29 cellular contexts compared by ENCODE assay signal in genomic region chr11:103890654-103891053, GRCh38.
"Had no signal": no experiment of that assay in that cellular context is flagged by ENCODE, and none has a peak within 500 bp of the region (broad histone marks: within the 10 kb centered on the region; RNA-seq: fewer than 3 reads in every experiment).

No MANE protein-coding gene starts in this region.

- H3K4me3 Mint-ChIP-seq: dendritic cell treated with granulocyte-macrophage colony-stimulating factor and Interleukin-4, amounts not matched to agents 40 ng/mL and 50 ng/mL, for 4 days; effector memory CD8-positive, alpha-beta T cell had no signal

- DNase-seq: colonic mucosa; cortex of kidney; dermis blood vessel endothelial cell; dorsolateral prefrontal cortex; effector CD4-positive, alpha-beta T cell; effector CD8-positive, alpha-beta T cell; effector memory CD4-positive, alpha-beta T cell; effector memory CD8-positive, alpha-beta T cell; erythroblast; esophagus squamous epithelium; foreskin fibroblast; foreskin keratinocyte; foreskin melanocyte; gastrocnemius medialis; glutamatergic neuron; head of caudate nucleus; heart left ventricle; heart right ventricle; hippocampal formation had no signal

- H3K4me2 ChIP-seq: hepatocyte had no signal

- H2AFZ ChIP-seq: hepatocyte had no signal

- H3K9me3 ChIP-seq: colonic mucosa, gastrocnemius medialis had no signal

- H3K27me3 Mint-ChIP-seq: effector memory CD8-positive, alpha-beta T cell had no signal

- H3K79me2 ChIP-seq: hepatocyte had no signal

- H3K4me3 ChIP-seq: colonic mucosa, coronary artery, dorsolateral prefrontal cortex, esophagus muscularis mucosa, esophagus squamous epithelium, gastrocnemius medialis, gastroesophageal sphincter, heart left ventricle, heart right ventricle, hepatocyte had no signal

- H3K27ac ChIP-seq: colonic mucosa, coronary artery, dorsolateral prefrontal cortex, epithelial cell of prostate, esophagus muscularis mucosa, esophagus squamous epithelium, foreskin keratinocyte, gastrocnemius medialis, gastroesophageal sphincter, heart left ventricle, heart right ventricle, hepatocyte had no signal

- H3K27ac Mint-ChIP-seq: dendritic cell treated with granulocyte-macrophage colony-stimulating factor and Interleukin-4, amounts not matched to agents 40 ng/mL and 50 ng/mL, for 4 days; effector memory CD8-positive, alpha-beta T cell had no signal

- H3K27me3 ChIP-seq: colonic mucosa, dorsolateral prefrontal cortex, esophagus muscularis mucosa, esophagus squamous epithelium, foreskin keratinocyte, gastrocnemius medialis, gastroesophageal sphincter, heart left ventricle, heart right ventricle, hepatocyte had no signal

- ATAC-seq: effector memory CD8-positive, alpha-beta T cell; esophagus mucosa; foreskin keratinocyte; gastrocnemius medialis; gastroesophageal sphincter; heart left ventricle; heart right ventricle had no signal

- FAIRE-seq: endometrium, endothelial cell of umbilical vein, frontal cortex had no signal

- H3K4me1 ChIP-seq: colonic mucosa, esophagus muscularis mucosa, esophagus squamous epithelium, foreskin keratinocyte, gastrocnemius medialis, gastroesophageal sphincter had no signal

- H3K36me3 ChIP-seq: colonic mucosa, esophagus muscularis mucosa, esophagus squamous epithelium, gastrocnemius medialis, gastroesophageal sphincter, heart left ventricle, heart right ventricle had no signal
